In genomic region chr10:99172130-99172738, GRCh38 we compare ENCODE assay signal across 9 cellular contexts.
DNase-seq lines count a peak whose midpoint lies in the region; ATAC-seq, FAIRE-seq and TF ChIP-seq lines count a peak whose summit lies in the region.
"Had no signal": no experiment of that assay in that cellular context is flagged by ENCODE, and none has a peak within 500 bp of the region (broad histone marks: within the 10 kb centered on the region; RNA-seq: fewer than 3 reads in every experiment).

No MANE protein-coding gene starts in this region.

- H3K9me3 Mint-ChIP-seq in brain: no peaks in the 10 kb centered on the region

- H3K4me3 ChIP-seq in LNCaP clone FGC (ENCODE audit: low read depth, low read length): no peak overlapping the region
- H3K4me3 ChIP-seq: BLaER1 treated with 17β-estradiol and CSF1 and Interleukin-3, amounts not matched to agents 10 nM and 100 nM had no signal

- FAIRE-seq in GM12891 (lab: Jason Lieb, UNC): no peak

- TF ChIP-seq CTCF in LNCaP clone FGC (IDR thresholded peaks at IDR 0.05; ENCODE audit: control insufficient read depth, extremely low read depth, insufficient read depth) (peak; percentile 82), brain (conservative IDR thresholded peaks at IDR 0.05) (peak; percentile 67 to 78)

- TF ChIP-seq POLR2A in GM12891 (IDR thresholded peaks at IDR 0.05; ENCODE audit: low read depth, low read length): no peak

- no peak overlapping the region for H3K4me3 Mint-ChIP-seq in brain

- no peak overlapping the region for H3K27ac Mint-ChIP-seq in brain

- DNase-seq in NCI-H1436 (lab: John Stamatoyannopoulos, UW) (peak; percentile 0), NCI-H1436 treated with DMSO at 0.1 percent for 48 hours (lab: John Stamatoyannopoulos, UW) (no peak), LNCaP clone FGC (ENCODE audit: low read depth) (peak; percentile 46), lung microvascular endothelial cell (ENCODE audit: low read depth in 2 of 2) (peak; percentile 30 to 54), GM12891 (ENCODE audit: insufficient read length, low spot score) (no peak)
- no peak for DNase-seq in activated CD4-positive, CD25-positive, alpha-beta regulatory T cell (lab: John Stamatoyannopoulos, UW)

- H3K36me3 Mint-ChIP-seq in brain: no peaks in the 10 kb centered on the region

- peaks cover 13% of the 10 kb centered on the region for H3K4me1 Mint-ChIP-seq in brain

- peaks cover 6% of the 10 kb centered on the region for H3K27me3 Mint-ChIP-seq in brain

- ATAC-seq in GM19397 (IDR thresholded peaks at IDR 0.05; ENCODE audit: unreplicated experiment): no peak

TF ChIP-seq in GM12891, 5 proteins besides CTCF, POLR2A, EP300 and RAD21:
- TF ChIP-seq POU2F2 (IDR thresholded peaks at IDR 0.05; ENCODE audit: low read depth, low read length) (no peak), SPI1 (IDR thresholded peaks at IDR 0.05; ENCODE audit: low read depth, low read length) (no peak), PAX5 (IDR thresholded peaks at IDR 0.05; ENCODE audit: insufficient read depth, low read length, severe bottlenecking) (no peak), TAF1 (IDR thresholded peaks at IDR 0.05; ENCODE audit: low read depth, low read length) (no peak), POLR2AphosphoS5 (IDR thresholded peaks at IDR 0.05; ENCODE audit: low read depth, low read length) (no peak)

Comparison
In these comparisons a context has a peak if more than half of its experiments do, and no peak if none do; other contexts are left out.
1. DNase-seq: peak in NCI-H1436 (single experiment), LNCaP clone FGC (single experiment) and lung microvascular endothelial cell (2 of 2); none in NCI-H1436 treated with DMSO at 0.1 percent for 48 hours (single experiment), activated CD4-positive, CD25-positive, alpha-beta regulatory T cell (0 of 4) and GM12891 (single experiment).